Comparison of ENCODE assay signal across 8 cellular contexts in genomic region chrX:136146614-136147319, GRCh38. TPM values are rescaled to one million over a fixed set of nuclear protein-coding genes. Genes with fewer than 3 reads are reported as not detected.
DNase-seq lines count a peak whose midpoint lies in the region; ATAC-seq and TF ChIP-seq lines count a peak whose summit lies in the region.

No MANE protein-coding gene starts in this region.

- under 1% methylated on average over 57 of the region's 60 CpGs for WGBS in HUES64
- 30 to 44% (median 34%) methylated on average over 58 to 60 of the region's 60 CpGs for WGBS in ovary, 3 donors

- DNase-seq in activated T-cell treated with anti-CD3 and anti-CD28 coated beads, Interleukin-2, amount 50 U/mL, for 1 hour, result peak; percentile 39
- DNase-seq in fibroblast of the aortic adventitia (ENCODE audit: low read depth) (no peak), ovary (peak in 3 of 5 donors; percentile 17 to 49 (median 22)), globus pallidus (ENCODE audit: low spot score) (no peak), SKM-1 (lab: John Stamatoyannopoulos, UW; ENCODE audit: unreplicated experiment) (no peak)

- intact Hi-C loops in ovary (cut with DNase I), result no loop called here

- no peak for TF ChIP-seq EP300 in ovary (IDR thresholded peaks at IDR 0.05)

- TF ChIP-seq CTCF in fibroblast of the aortic adventitia (IDR thresholded peaks at IDR 0.05; ENCODE audit: insufficient read depth, low read length), result no peak
- TF ChIP-seq CTCF in ovary (IDR thresholded peaks at IDR 0.05), result no peak

- peak overlapping the region in 10 of 11 experiments; percentile 33 to 79 (median 71); a peak in 19 of 22 replicates for H3K27ac ChIP-seq in BLaER1 treated with 17β-estradiol and CSF1 and Interleukin-3, amounts not matched to agents 10 nM and 100 nM
- H3K27ac ChIP-seq in HUES64 (ENCODE audit: low read depth, low read length), result no peak overlapping the region
- H3K27ac ChIP-seq in ovary, result peak overlapping the region in 1 of 2 donors; percentile 47

- no peak for ATAC-seq in HG03159 (IDR thresholded peaks at IDR 0.05; ENCODE audit: unreplicated experiment)

- peaks cover 0 to 9% (median 0%) of the 10 kb centered on the region in 11 experiments; a peak in 3 of 22 replicates for H3K9me3 ChIP-seq in BLaER1 treated with 17β-estradiol and CSF1 and Interleukin-3, amounts not matched to agents 10 nM and 100 nM (replicated peaks in 1 of 11)
- H3K9me3 ChIP-seq in HUES64 (ENCODE audit: insufficient read depth, low read depth, low read length) (no peaks in the 10 kb centered on the region), ovary (no peaks in the 10 kb centered on the region)

- H3K4me2 ChIP-seq in BLaER1 treated with 17β-estradiol and CSF1 and Interleukin-3, amounts not matched to agents 10 nM and 100 nM, result peak overlapping the region; percentile 61 to 86 (median 76)

- TF ChIP-seq POLR2A in ovary (IDR thresholded peaks at IDR 0.05), result no peak

- H3K4me1 ChIP-seq in BLaER1 treated with 17β-estradiol and CSF1 and Interleukin-3, amounts not matched to agents 10 nM and 100 nM, result peaks cover 0 to 31% (median 16%) of the 10 kb centered on the region in 10 experiments; a peak in 18 of 20 replicates
- H3K4me1 ChIP-seq in HUES64 (ENCODE audit: insufficient read depth, low read length), result no peaks in the 10 kb centered on the region
- peaks cover 2% of the 10 kb centered on the region for H3K4me1 ChIP-seq in ovary (ENCODE audit: insufficient read depth)

- H3K9ac ChIP-seq in BLaER1 treated with 17β-estradiol and CSF1 and Interleukin-3, amounts not matched to agents 10 nM and 100 nM, result peak overlapping the region; percentile 70 to 84 (median 80)
- peak overlapping the region; percentile 43; the same call in 1 of the 2 replicates for H3K9ac ChIP-seq in HUES64 (ENCODE audit: low read depth, low read length)

- H3K36me3 ChIP-seq in BLaER1 treated with 17β-estradiol and CSF1 and Interleukin-3, amounts not matched to agents 10 nM and 100 nM, result no peaks in the 10 kb centered on the region
- H3K36me3 ChIP-seq in HUES64 (ENCODE audit: insufficient read depth, low read length) (no peaks in the 10 kb centered on the region), ovary (no peaks in the 10 kb centered on the region)

- H3K4me3 ChIP-seq in BLaER1 treated with 17β-estradiol and CSF1 and Interleukin-3, amounts not matched to agents 10 nM and 100 nM, result peak overlapping the region; percentile 64 to 80 (median 71)
- H3K4me3 ChIP-seq in HUES64 (ENCODE audit: low read length) (peak overlapping the region; percentile 55), fibroblast of the aortic adventitia (ENCODE audit: low read depth, low read length) (peak overlapping the region; percentile 55), ovary (peak overlapping the region; percentile 66)

- peaks cover 52 to 75% (median 65%) of the 10 kb centered on the region in 11 experiments for H3K27me3 ChIP-seq in BLaER1 treated with 17β-estradiol and CSF1 and Interleukin-3, amounts not matched to agents 10 nM and 100 nM
- H3K27me3 ChIP-seq in HUES64 (ENCODE audit: insufficient read depth, low read length) (peaks cover 29% of the 10 kb centered on the region), ovary (no peaks in the 10 kb centered on the region)

- peaks cover 0 to 16% (median 0%) of the 10 kb centered on the region in 11 experiments; a peak in 4 of 22 replicates for H4K20me1 ChIP-seq in BLaER1 treated with 17β-estradiol and CSF1 and Interleukin-3, amounts not matched to agents 10 nM and 100 nM

RNA-seq across cellular contexts. Expression of gene FHL1, which starts 0.6 kb away (rescaled TPM):
- 24.1 TPM for polyA plus RNA-seq in HUES64 (2013, experiment 1 of 2)
- 30.2 TPM for polyA plus RNA-seq in HUES64 (2013, experiment 2 of 2)
- total RNA-seq in fibroblast of the aortic adventitia (ENCODE audit: low replicate concordance), result 41.9 and 98.1 TPM in 2 replicates
- 100 to 1,000 TPM in 3 of 7 donors, 10 to 100 TPM in 4; 62.0 to 313 (median 98.5) TPM for total RNA-seq in ovary
- 100 to 1,000 TPM in 1 of 2 donors, 10 to 100 TPM in 1; 97.0 to 508 TPM for polyA plus RNA-seq in ovary

Comparison
In these comparisons a context has a peak if more than half of its experiments do, and no peak if none do; other contexts are left out.
1. DNase-seq: peak in activated T-cell treated with anti-CD3 and anti-CD28 coated beads, Interleukin-2, amount 50 U/mL, for 1 hour (single experiment) and ovary (3 of 5); none in fibroblast of the aortic adventitia (single experiment), globus pallidus (single experiment) and SKM-1 (single experiment).
2. Peak in every context shown above with its lines, with median percentiles within 50 percentile points of each other: H3K4me3 ChIP-seq.